Comparison of ENCODE assay signal across 5 cellular contexts in the genomic region with DNA sequence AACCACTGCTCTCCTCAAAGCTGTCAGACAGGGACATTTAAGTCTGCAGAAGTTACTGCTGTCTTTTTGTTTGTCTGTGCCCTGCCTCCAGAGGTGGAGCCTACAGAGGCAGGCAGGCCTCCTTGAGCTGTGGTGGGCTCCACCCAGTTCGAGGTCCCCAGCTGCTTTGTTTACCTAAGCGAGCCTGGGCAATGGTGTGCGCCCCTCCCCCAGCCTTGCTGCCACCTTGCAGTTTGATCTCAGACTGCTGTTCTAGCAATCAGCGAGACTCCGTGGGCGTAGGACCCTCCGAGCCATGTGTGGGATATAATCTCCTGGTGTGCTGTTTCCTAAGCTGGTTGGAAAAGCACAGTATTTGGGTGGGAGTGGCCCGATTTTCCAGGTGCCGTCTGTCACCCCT. TPM values are rescaled to one million over a fixed set of nuclear protein-coding genes. Genes with fewer than 3 reads are reported as not detected.
"Had no signal": no experiment of that assay in that cellular context is flagged by ENCODE, and none has a peak within 500 bp of the region (broad histone marks: within the 10 kb centered on the region; RNA-seq: fewer than 3 reads in every experiment).

No MANE protein-coding gene starts in this region.

RNA-seq across cellular contexts. Expression of gene TSHB, which starts 10.1 kb away (rescaled TPM):
- total RNA-seq: HT-29, HT1080, IMR-90, K562 had no signal
- polyA plus RNA-seq: IgD-negative memory B cell, IMR-90, K562 had no signal
